Comparison of ENCODE assay signal across 17 cellular contexts in genomic region chrX:111761578-111762135, GRCh38.
DNase-seq lines count a peak whose midpoint lies in the region; ATAC-seq, FAIRE-seq and TF ChIP-seq lines count a peak whose summit lies in the region.
"Had no signal": no experiment of that assay in that cellular context is flagged by ENCODE, and none has a peak within 500 bp of the region (broad histone marks: within the 10 kb centered on the region; RNA-seq: fewer than 3 reads in every experiment).

No MANE protein-coding gene starts in this region.

- no peak overlapping the region for H3K4me3 Mint-ChIP-seq in activated T-cell treated with anti-CD3 and anti-CD28 coated beads, Interleukin-2, amount 50 U/mL, for 72 hours
- no peak overlapping the region for H3K4me3 Mint-ChIP-seq in activated T-cell treated with anti-CD3 and anti-CD28 coated beads, Interleukin-2, amount 50 U/mL, for 4 hours
- H3K4me3 Mint-ChIP-seq in activated naive CD8-positive, alpha-beta T cell treated with anti-CD3 and anti-CD28 coated beads, Interleukin-2, amount 50 U/mL, for 24 hours, result no peak overlapping the region
- no peak overlapping the region for H3K4me3 Mint-ChIP-seq in stimulated activated naive CD8-positive, alpha-beta T cell treated with anti-CD3 and anti-CD28 coated beads, Interleukin-15, Interleukin-2, amounts not matched to agents 100 ng/mL and 50 ng/mL, for 24 hours
- H3K4me3 Mint-ChIP-seq: CD4-positive, alpha-beta memory T cell had no signal

- in situ Hi-C loops in GM13976 (cut with MboI; ENCODE audit: low sequenced_read_pairs, unreplicated experiment), result no loop called here

- H3K27ac Mint-ChIP-seq in activated T-cell treated with anti-CD3 and anti-CD28 coated beads, Interleukin-2, amount 50 U/mL, for 72 hours, result peak overlapping the region; percentile 90
- peak overlapping the region; percentile 38 for H3K27ac Mint-ChIP-seq in activated naive CD8-positive, alpha-beta T cell treated with anti-CD3 and anti-CD28 coated beads, Interleukin-2, amount 50 U/mL, for 24 hours
- H3K27ac Mint-ChIP-seq in stimulated activated naive CD8-positive, alpha-beta T cell treated with anti-CD3 and anti-CD28 coated beads, Interleukin-15, Interleukin-2, amounts not matched to agents 100 ng/mL and 50 ng/mL, for 24 hours, result peak overlapping the region; percentile 82

- no peaks in the 10 kb centered on the region for H3K27me3 Mint-ChIP-seq in activated T-cell treated with anti-CD3 and anti-CD28 coated beads, Interleukin-2, amount 50 U/mL, for 72 hours (ENCODE audit: low read depth)
- no peaks in the 10 kb centered on the region for H3K27me3 Mint-ChIP-seq in activated T-cell treated with anti-CD3 and anti-CD28 coated beads, Interleukin-2, amount 50 U/mL, for 4 hours (ENCODE audit: low read depth)
- H3K27me3 Mint-ChIP-seq in activated naive CD8-positive, alpha-beta T cell treated with anti-CD3 and anti-CD28 coated beads, Interleukin-2, amount 50 U/mL, for 24 hours, result no peaks in the 10 kb centered on the region
- H3K27me3 Mint-ChIP-seq in stimulated activated naive CD8-positive, alpha-beta T cell treated with anti-CD3 and anti-CD28 coated beads, Interleukin-15, Interleukin-2, amounts not matched to agents 100 ng/mL and 50 ng/mL, for 24 hours, result no peaks in the 10 kb centered on the region
- H3K27me3 Mint-ChIP-seq: CD4-positive, alpha-beta memory T cell had no signal

- no peak for TF ChIP-seq CTCF in GM13976 (IDR thresholded peaks at IDR 0.05; ENCODE audit: borderline replicate concordance, control extremely low read depth, extremely low read depth, insufficient read depth, missing control alignments)

- intact Hi-C loops in Right ventricle myocardium inferior (cut with DNase I), result no loop called here

- no peak for DNase-seq in activated T-cell treated with anti-CD3 and anti-CD28 coated beads, Interleukin-2, amount 50 U/mL, for 72 hours
- DNase-seq in activated T-cell treated with anti-CD3 and anti-CD28 coated beads, Interleukin-2, amount 50 U/mL, for 4 hours, result no peak
- DNase-seq in GM18507 (ENCODE audit: extremely low spot score, insufficient read length, low read depth), result no peak
- no peak for DNase-seq in activated naive CD8-positive, alpha-beta T cell treated with anti-CD3 and anti-CD28 coated beads, Interleukin-2, amount 50 U/mL, for 24 hours
- DNase-seq in GM13976 (ENCODE audit: low spot score), result no peak
- DNase-seq in HPDE6-E6E7 (ENCODE audit: extremely low spot score), result no peak
- no peak for DNase-seq in Right ventricle myocardium inferior (ENCODE audit: missing footprints)
- DNase-seq: ACHN; CD4-positive, alpha-beta memory T cell; COR-L47; DMS153; DND-41; GDM1 had no signal

- FAIRE-seq in GM18507 (lab: Jason Lieb, UNC), result peak; percentile 60
- FAIRE-seq: D721Med, GM12892 had no signal

- H3K36me3 Mint-ChIP-seq in activated T-cell treated with anti-CD3 and anti-CD28 coated beads, Interleukin-2, amount 50 U/mL, for 72 hours (ENCODE audit: insufficient read depth in 2 of 2), result peaks cover 0 to 23% of the 10 kb centered on the region in 2 donors
- peaks cover 22% of the 10 kb centered on the region for H3K36me3 Mint-ChIP-seq in activated T-cell treated with anti-CD3 and anti-CD28 coated beads, Interleukin-2, amount 50 U/mL, for 4 hours (ENCODE audit: insufficient read depth)
- H3K36me3 Mint-ChIP-seq in activated naive CD8-positive, alpha-beta T cell treated with anti-CD3 and anti-CD28 coated beads, Interleukin-2, amount 50 U/mL, for 24 hours (ENCODE audit: low read depth), result peaks cover 43% of the 10 kb centered on the region
- peaks cover 64% of the 10 kb centered on the region for H3K36me3 Mint-ChIP-seq in stimulated activated naive CD8-positive, alpha-beta T cell treated with anti-CD3 and anti-CD28 coated beads, Interleukin-15, Interleukin-2, amounts not matched to agents 100 ng/mL and 50 ng/mL, for 24 hours (ENCODE audit: low read depth)

- peaks cover 13% of the 10 kb centered on the region for H3K4me1 Mint-ChIP-seq in activated T-cell treated with anti-CD3 and anti-CD28 coated beads, Interleukin-2, amount 50 U/mL, for 72 hours (ENCODE audit: low read depth)
- no peaks in the 10 kb centered on the region for H3K4me1 Mint-ChIP-seq in activated T-cell treated with anti-CD3 and anti-CD28 coated beads, Interleukin-2, amount 50 U/mL, for 4 hours (ENCODE audit: low read depth)
- peaks cover 14% of the 10 kb centered on the region for H3K4me1 Mint-ChIP-seq in activated naive CD8-positive, alpha-beta T cell treated with anti-CD3 and anti-CD28 coated beads, Interleukin-2, amount 50 U/mL, for 24 hours
- H3K4me1 Mint-ChIP-seq in stimulated activated naive CD8-positive, alpha-beta T cell treated with anti-CD3 and anti-CD28 coated beads, Interleukin-15, Interleukin-2, amounts not matched to agents 100 ng/mL and 50 ng/mL, for 24 hours (ENCODE audit: low read depth), result peaks cover 13% of the 10 kb centered on the region
- H3K4me1 Mint-ChIP-seq: CD4-positive, alpha-beta memory T cell had no signal

- peak; percentile 30 to 57 for ATAC-seq in activated T-cell treated with anti-CD3 and anti-CD28 coated beads, Interleukin-2, amount 50 U/mL, for 72 hours (replicated peaks in 1 of 2)
- ATAC-seq in activated T-cell treated with anti-CD3 and anti-CD28 coated beads, Interleukin-2, amount 50 U/mL, for 4 hours, result no peak
- ATAC-seq in activated naive CD8-positive, alpha-beta T cell treated with anti-CD3 and anti-CD28 coated beads, Interleukin-2, amount 50 U/mL, for 24 hours, result peak; percentile 65
- no peak for ATAC-seq in Right ventricle myocardium inferior
- ATAC-seq: HCT116 had no signal

- H3K9me3 Mint-ChIP-seq in activated T-cell treated with anti-CD3 and anti-CD28 coated beads, Interleukin-2, amount 50 U/mL, for 72 hours, result no peaks in the 10 kb centered on the region
- no peaks in the 10 kb centered on the region for H3K9me3 Mint-ChIP-seq in activated T-cell treated with anti-CD3 and anti-CD28 coated beads, Interleukin-2, amount 50 U/mL, for 4 hours
- no peaks in the 10 kb centered on the region for H3K9me3 Mint-ChIP-seq in activated naive CD8-positive, alpha-beta T cell treated with anti-CD3 and anti-CD28 coated beads, Interleukin-2, amount 50 U/mL, for 24 hours
- no peaks in the 10 kb centered on the region for H3K9me3 Mint-ChIP-seq in stimulated activated naive CD8-positive, alpha-beta T cell treated with anti-CD3 and anti-CD28 coated beads, Interleukin-15, Interleukin-2, amounts not matched to agents 100 ng/mL and 50 ng/mL, for 24 hours
- H3K9me3 Mint-ChIP-seq: CD4-positive, alpha-beta memory T cell had no signal

Comparison
In these comparisons a context has a peak if more than half of its experiments do, and no peak if none do; other contexts are left out.
1. ATAC-seq: peak in activated T-cell treated with anti-CD3 and anti-CD28 coated beads, Interleukin-2, amount 50 U/mL, for 72 hours (2 of 2) and activated naive CD8-positive, alpha-beta T cell treated with anti-CD3 and anti-CD28 coated beads, Interleukin-2, amount 50 U/mL, for 24 hours (single experiment); none in activated T-cell treated with anti-CD3 and anti-CD28 coated beads, Interleukin-2, amount 50 U/mL, for 4 hours (0 of 2) and Right ventricle myocardium inferior (single experiment).
2. H3K27ac Mint-ChIP-seq: peak in every context shown above with its lines; median percentile 90 in activated T-cell treated with anti-CD3 and anti-CD28 coated beads, Interleukin-2, amount 50 U/mL, for 72 hours; 82 in stimulated activated naive CD8-positive, alpha-beta T cell treated with anti-CD3 and anti-CD28 coated beads, Interleukin-15, Interleukin-2, amounts not matched to agents 100 ng/mL and 50 ng/mL, for 24 hours; 38 in activated naive CD8-positive, alpha-beta T cell treated with anti-CD3 and anti-CD28 coated beads, Interleukin-2, amount 50 U/mL, for 24 hours.